Comparison of ENCODE assay signal across 23 cellular contexts in the genomic region with DNA sequence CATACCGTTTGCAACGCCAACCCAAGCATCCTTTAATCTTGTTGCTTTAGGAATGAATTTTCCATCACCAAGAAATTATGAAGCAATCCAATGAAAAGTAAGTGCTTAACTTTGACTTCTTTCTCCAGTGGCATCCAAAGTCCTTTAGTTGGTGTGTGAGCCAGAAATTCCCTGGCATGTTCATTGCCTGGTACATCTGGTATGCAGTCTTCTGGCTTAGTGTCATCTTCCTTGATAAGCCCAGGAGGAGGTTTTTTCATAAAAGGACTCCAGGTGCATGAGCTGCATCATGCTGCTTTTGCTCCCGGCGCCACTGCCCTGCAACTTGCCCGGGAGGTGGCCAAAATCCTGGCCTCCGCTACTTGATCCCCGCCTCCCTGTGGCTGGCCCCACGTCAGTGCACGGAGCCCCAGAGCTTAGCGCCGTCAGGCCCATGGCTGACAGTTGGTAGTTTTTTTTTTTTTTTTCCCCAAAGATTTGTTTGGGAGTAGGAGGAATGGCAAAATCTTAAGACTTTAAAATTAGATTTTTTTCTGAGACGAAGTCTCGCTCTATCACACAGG. TPM values are rescaled to one million over a fixed set of nuclear protein-coding genes. Genes with fewer than 3 reads are reported as not detected.
DNase-seq lines count a peak whose midpoint lies in the region; TF ChIP-seq lines count a peak whose summit lies in the region.
"Had no signal": no experiment of that assay in that cellular context is flagged by ENCODE, and none has a peak within 500 bp of the region (broad histone marks: within the 10 kb centered on the region; RNA-seq: fewer than 3 reads in every experiment).

No MANE protein-coding gene starts in this region.

- H3F3A ChIP-seq in smooth muscle cell (ENCODE audit: low read depth): peaks cover 8% of the 10 kb centered on the region

- peaks cover 6% of the 10 kb centered on the region for H3K4me1 Mint-ChIP-seq in MCF 10A (ENCODE audit: insufficient read depth, unreplicated experiment)

- CTCF ChIA-PET in MCF 10A (lab: Yijun Ruan, JAX) (interaction anchor here (0.6 to 4.9 kb wide), 36 partner anchors 12 to 894 kb away, joined by 3 to 83 read pairs (median 4); a partner anchor contains a TSS), mammary epithelial cell (lab: Charles Lee; ENCODE audit: low non-redundant PET) (no interaction called here)

- no peak overlapping the region for H3K4me3 Mint-ChIP-seq in MCF 10A (ENCODE audit: unreplicated experiment)
- H3K4me3 Mint-ChIP-seq: activated CD4-positive, alpha-beta T cell treated with anti-CD3 and anti-CD28 coated beads for 36 hours; CD4-positive, alpha-beta T cell; stimulated activated naive B cell treated with anti-CD40 and anti-IgM and Interleukin-4, amounts not matched to agents 10 μg/mL and 1 μg/mL and 100 μg/mL, for 72 hours had no signal

- H3K27me3 Mint-ChIP-seq in MCF 10A (ENCODE audit: insufficient read depth, unreplicated experiment): no peaks in the 10 kb centered on the region
- H3K27me3 Mint-ChIP-seq: activated CD4-positive, alpha-beta T cell treated with anti-CD3 and anti-CD28 coated beads for 36 hours; CD4-positive, alpha-beta T cell; stimulated activated naive B cell treated with anti-CD40 and anti-IgM and Interleukin-4, amounts not matched to agents 10 μg/mL and 1 μg/mL and 100 μg/mL, for 72 hours had no signal

- H3K4me3 ChIP-seq in mammary epithelial cell (replicated peaks in 1 of 3; ENCODE audit: insufficient read depth in 1 of 3, low read depth in 2 of 3, low read length in 3 of 3) (no peak overlapping the region), WERI-Rb-1 (ENCODE audit: low read depth, low read length) (no peak overlapping the region), smooth muscle cell (no peak overlapping the region)
- H3K4me3 ChIP-seq: ovary, SJSA1, spleen, upper lobe of left lung had no signal

- 95% methylated on average over 13 of the region's 13 CpGs for WGBS in mammary epithelial cell (ENCODE audit: low coverage, missing lambda C conversion rate)
- 98% methylated on average over 13 of the region's 13 CpGs for WGBS in smooth muscle cell (ENCODE audit: low lambda C conversion rate)

- no peaks in the 10 kb centered on the region for H3K9me3 Mint-ChIP-seq in MCF 10A (ENCODE audit: unreplicated experiment)
- H3K9me3 Mint-ChIP-seq: CD4-positive, alpha-beta T cell; stimulated activated naive B cell treated with anti-CD40 and anti-IgM and Interleukin-4, amounts not matched to agents 10 μg/mL and 1 μg/mL and 100 μg/mL, for 72 hours had no signal

- BruUV-seq in MCF 10A (replicated peaks; lab: Mats Ljungman, UMichigan) (no TSS peak), mammary epithelial cell (replicated peaks; lab: Mats Ljungman, UMichigan) (no TSS peak)

- H3K4me2 ChIP-seq in mammary epithelial cell (ENCODE audit: insufficient read depth, low read depth, low read length): no peak overlapping the region
- no peak overlapping the region for H3K4me2 ChIP-seq in smooth muscle cell
- H3K4me2 ChIP-seq: KMS-11 had no signal

- H3K36me3 ChIP-seq in mammary epithelial cell (ENCODE audit: insufficient read depth, low read length) (peaks cover 5% of the 10 kb centered on the region), WERI-Rb-1 (peaks cover 89% of the 10 kb centered on the region), smooth muscle cell (ENCODE audit: low read depth) (peaks cover 15% of the 10 kb centered on the region)
- H3K36me3 ChIP-seq: ovary had no signal

- peaks cover 19% of the 10 kb centered on the region for H3K4me1 ChIP-seq in mammary epithelial cell (ENCODE audit: insufficient read depth, low read length)
- H3K4me1 ChIP-seq in smooth muscle cell (ENCODE audit: low read depth): no peaks in the 10 kb centered on the region

- H4K20me1 ChIP-seq in mammary epithelial cell (ENCODE audit: insufficient read depth, low read length) (no peaks in the 10 kb centered on the region), smooth muscle cell (ENCODE audit: low read depth) (peaks cover 74% of the 10 kb centered on the region)

- H2AFZ ChIP-seq in mammary epithelial cell (ENCODE audit: low read depth, low read length): no peak overlapping the region
- H2AFZ ChIP-seq in smooth muscle cell (ENCODE audit: low read depth): no peak overlapping the region

- TF ChIP-seq CTCF in MCF 10A (IDR thresholded peaks at IDR 0.05; ENCODE audit: unreplicated experiment) (no peak), mammary epithelial cell (conservative IDR thresholded peaks at IDR 0.05 in 1 of 2, IDR thresholded peaks at IDR 0.05 in 1 of 2; ENCODE audit: extremely low read depth in 1 of 2, insufficient read depth in 1 of 2, low read depth in 1 of 2, low read length in 2 of 2) (no peak), WERI-Rb-1 (IDR thresholded peaks at IDR 0.05; ENCODE audit: low read depth, low read length) (no peak), smooth muscle cell (IDR thresholded peaks at IDR 0.05; ENCODE audit: borderline replicate concordance, insufficient read depth, poor library complexity, severe bottlenecking) (no peak)

- peaks cover 37% of the 10 kb centered on the region for H3K79me2 ChIP-seq in mammary epithelial cell (ENCODE audit: insufficient read depth, low read length)
- H3K79me2 ChIP-seq in smooth muscle cell (ENCODE audit: low read depth): peaks cover 49% of the 10 kb centered on the region

- DNase-seq in MCF 10A (ENCODE audit: unreplicated experiment) (no peak), mammary epithelial cell (no peak), WERI-Rb-1 (peak; percentile 13), iPS-NIHi7 (ENCODE audit: extremely low spot score) (peak; percentile 18), smooth muscle cell (lab: John Stamatoyannopoulos, UW; ENCODE audit: unreplicated experiment) (no peak), retina (no peak), DMS53 (lab: John Stamatoyannopoulos, UW) (no peak)
- no peak for DNase-seq in stimulated activated CD4-positive, alpha-beta T cell treated with anti-CD3 and anti-CD28 coated beads, Interleukin-4, amount 100 ng/mL, for 24 hours
- DNase-seq: ACHN; activated CD4-positive, alpha-beta T cell treated with anti-CD3 and anti-CD28 coated beads for 36 hours; activated CD8-positive, alpha-beta memory T cell treated with anti-CD3 and anti-CD28 coated beads, Interleukin-2, amount 50 U/mL, for 48 hours; CD4-positive, alpha-beta T cell; hippocampal formation; left cardiac atrium; NCI-H1105; ovary; spleen; stimulated activated naive B cell treated with anti-CD40 and anti-IgM and Interleukin-4, amounts not matched to agents 10 μg/mL and 1 μg/mL and 100 μg/mL, for 72 hours; T1000 had no signal

- dilution Hi-C loops in mammary epithelial cell (cut with HindIII; ENCODE audit: low sequenced_read_pairs): no loop called here

- H3K27ac Mint-ChIP-seq in MCF 10A (ENCODE audit: low read depth, unreplicated experiment): peak overlapping the region; percentile 9
- H3K27ac Mint-ChIP-seq: CD4-positive, alpha-beta T cell had no signal

- no peak overlapping the region for H3K27ac ChIP-seq in mammary epithelial cell (ENCODE audit: insufficient read depth, low read depth, low read length)
- H3K27ac ChIP-seq in WERI-Rb-1: no peak overlapping the region
- H3K27ac ChIP-seq in smooth muscle cell (ENCODE audit: low read depth): peak overlapping the region; percentile 59
- H3K27ac ChIP-seq: HL-60, KMS-11, ovary, SJSA1, spleen, upper lobe of left lung had no signal

- POLR2A ChIA-PET in MCF 10A (lab: Yijun Ruan, JAX): interaction anchor here (0.6 to 1.7 kb wide), 7 partner anchors 11 to 188 kb away, joined by 3 to 11 read pairs (median 3); no protein-coding TSS in a partner anchor

- intact Hi-C loops in MCF 10A (cut with micrococcal nuclease) (loop anchor here (1.0 to 2.0 kb wide), 6 partner anchors 55 to 336 kb away; a partner anchor contains a TSS), mammary epithelial cell (cut with micrococcal nuclease) (loop anchor here (1.0 kb wide), 5 partner anchors 34 to 336 kb away; a partner anchor contains a TSS)

- in situ Hi-C loops in mammary epithelial cell (cut with MboI; ENCODE audit: low sequenced_read_pairs in 2 of 2): no loop called here

- H3K27me3 ChIP-seq in mammary epithelial cell (ENCODE audit: insufficient read depth, low read length): no peaks in the 10 kb centered on the region
- H3K27me3 ChIP-seq in WERI-Rb-1 (ENCODE audit: insufficient read depth, low read depth, severe bottlenecking): no peaks in the 10 kb centered on the region
- H3K27me3 ChIP-seq in smooth muscle cell (ENCODE audit: low read depth): no peaks in the 10 kb centered on the region
- H3K27me3 ChIP-seq: ovary, SJSA1, spleen, upper lobe of left lung had no signal

- no peak overlapping the region for H3K9ac ChIP-seq in mammary epithelial cell (ENCODE audit: insufficient read depth, low read length)
- H3K9ac ChIP-seq in smooth muscle cell (ENCODE audit: low read depth): no peak overlapping the region
- H3K9ac ChIP-seq: KMS-11 had no signal

- H3K9me3 ChIP-seq in mammary epithelial cell (replicated peaks; ENCODE audit: insufficient read depth, low read length) (no peaks in the 10 kb centered on the region), WERI-Rb-1 (ENCODE audit: severe bottlenecking) (no peaks in the 10 kb centered on the region), smooth muscle cell (replicated peaks; ENCODE audit: low read depth) (no peaks in the 10 kb centered on the region)
- H3K9me3 ChIP-seq: ovary, SJSA1, spleen, upper lobe of left lung had no signal

- H3K36me3 Mint-ChIP-seq in MCF 10A (ENCODE audit: insufficient read depth, unreplicated experiment): peaks cover 37% of the 10 kb centered on the region

RNA-seq across cellular contexts. Expression of a gene that starts 58.7 kb away (rescaled TPM):
- total RNA-seq in MCF 10A (2022) (86.7 and 94.0 TPM in 2 replicates), mammary epithelial cell (10 to 100 TPM; 50.7 to 60.8 TPM), smooth muscle cell (42.0 and 54.1 TPM in 2 replicates)
- polyA plus RNA-seq in mammary epithelial cell (28.5 TPM), smooth muscle cell (5.2 and 9.1 TPM in 2 replicates)
- polyA minus RNA-seq in mammary epithelial cell: 48.0 TPM

Comparison
In these comparisons a context has a peak if more than half of its experiments do, and no peak if none do; other contexts are left out.
1. DNase-seq: peak in WERI-Rb-1 (single experiment) and iPS-NIHi7 (single experiment); none in MCF 10A (single experiment), mammary epithelial cell (single experiment), smooth muscle cell (single experiment), retina (single experiment), stimulated activated CD4-positive, alpha-beta T cell treated with anti-CD3 and anti-CD28 coated beads, Interleukin-4, amount 100 ng/mL, for 24 hours (single experiment) and DMS53 (single experiment).